Comparison of ENCODE assay signal across 34 cellular contexts in the genomic region with DNA sequence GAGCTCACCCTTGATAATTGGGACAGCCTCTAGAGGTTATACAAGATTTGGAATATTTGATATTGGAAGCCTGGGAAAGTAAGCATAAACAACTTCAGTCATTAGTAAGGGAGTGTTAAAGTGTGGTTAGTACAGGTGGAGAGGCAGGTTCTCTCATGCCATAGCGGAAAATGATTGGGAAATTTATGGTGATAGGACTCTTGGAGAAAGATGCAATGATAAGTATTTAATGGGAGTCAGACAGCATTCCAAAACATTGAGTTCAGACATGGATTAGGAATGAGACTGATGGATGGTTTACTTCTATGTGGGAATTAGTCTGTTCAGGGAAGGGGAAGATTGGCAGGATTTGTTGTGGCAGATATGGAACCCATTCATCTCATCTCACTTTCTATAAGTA.
"Had no signal": no experiment of that assay in that cellular context is flagged by ENCODE, and none has a peak within 500 bp of the region (broad histone marks: within the 10 kb centered on the region; RNA-seq: fewer than 3 reads in every experiment).

No MANE protein-coding gene starts in this region.

- H3K9me3 Mint-ChIP-seq: activated B cell treated with CpG ODN at 0.5 μM for 24 hours; activated CD8-positive, alpha-beta T cell treated with anti-CD3 and anti-CD28 coated beads for 36 hours; activated naive CD4-positive, alpha-beta T cell treated with anti-CD3 and anti-CD28 coated beads for 36 hours; activated naive CD4-positive, alpha-beta T cell treated with anti-CD3 and anti-CD28 coated beads, Interleukin-2, amount 50 U/mL, for 24 hours; activated naive CD8-positive, alpha-beta T cell treated with anti-CD3 and anti-CD28 coated beads for 36 hours; activated naive CD8-positive, alpha-beta T cell treated with anti-CD3 and anti-CD28 coated beads, Interleukin-2, amount 50 U/mL, for 24 hours; activated T-cell treated with anti-CD3 and anti-CD28 coated beads, Interleukin-2, amount 50 U/mL, for 4 hours; activated T-helper 17 cell treated with anti-CD3 and anti-CD28 coated beads, Interleukin-2, amount 50 U/mL, for 72 hours; dendritic cell treated with granulocyte-macrophage colony-stimulating factor and Interleukin-4, amounts not matched to agents 40 ng/mL and 50 ng/mL, for 4 days; effector memory CD8-positive, alpha-beta T cell; T-helper 2 cell treated with Interferon-gamma antibody and Interleukin-4, amounts not matched to agents 5 μg/mL and 100 μg/mL, for 36 hours had no signal

- H3K4me3 Mint-ChIP-seq: activated B cell treated with CpG ODN at 0.5 μM for 24 hours; activated CD8-positive, alpha-beta T cell treated with anti-CD3 and anti-CD28 coated beads for 36 hours; activated naive CD4-positive, alpha-beta T cell treated with anti-CD3 and anti-CD28 coated beads for 36 hours; activated naive CD4-positive, alpha-beta T cell treated with anti-CD3 and anti-CD28 coated beads, Interleukin-2, amount 50 U/mL, for 24 hours; activated naive CD8-positive, alpha-beta T cell treated with anti-CD3 and anti-CD28 coated beads for 36 hours; activated naive CD8-positive, alpha-beta T cell treated with anti-CD3 and anti-CD28 coated beads, Interleukin-2, amount 50 U/mL, for 24 hours; activated T-cell treated with anti-CD3 and anti-CD28 coated beads, Interleukin-2, amount 50 U/mL, for 4 hours; activated T-helper 17 cell treated with anti-CD3 and anti-CD28 coated beads, Interleukin-2, amount 50 U/mL, for 72 hours; dendritic cell treated with granulocyte-macrophage colony-stimulating factor and Interleukin-4, amounts not matched to agents 40 ng/mL and 50 ng/mL, for 4 days; effector memory CD8-positive, alpha-beta T cell; T-helper 17 cell; T-helper 2 cell treated with Interferon-gamma antibody and Interleukin-4, amounts not matched to agents 5 μg/mL and 100 μg/mL, for 36 hours had no signal

- H3K27me3 ChIP-seq: adrenal gland, body of pancreas, cardiac muscle cell, dorsolateral prefrontal cortex, gastrocnemius medialis had no signal

- H3K4me1 ChIP-seq: adrenal gland, body of pancreas, gastrocnemius medialis, heart left ventricle had no signal

- ATAC-seq: activated CD4-positive, CD25-positive, alpha-beta regulatory T cell treated with anti-CD3 and anti-CD28 coated beads, Interleukin-2, amount 50 U/mL, for 24 hours; activated CD8-positive, alpha-beta T cell treated with anti-CD3 and anti-CD28 coated beads for 36 hours; activated naive CD8-positive, alpha-beta T cell treated with anti-CD3 and anti-CD28 coated beads, Interleukin-2, amount 50 U/mL, for 24 hours; activated T-cell treated with anti-CD3 and anti-CD28 coated beads, Interleukin-2, amount 50 U/mL, for 4 hours; activated T-helper 17 cell treated with anti-CD3 and anti-CD28 coated beads, Interleukin-2, amount 50 U/mL, for 72 hours; body of pancreas; effector memory CD8-positive, alpha-beta T cell; esophagus mucosa; gastrocnemius medialis; heart left ventricle; T-helper 17 cell had no signal

- H3K9me3 ChIP-seq: adrenal gland, body of pancreas, gastrocnemius medialis, heart left ventricle had no signal

- H3K27ac ChIP-seq: adrenal gland, body of pancreas, cardiac muscle cell, coronary artery, dorsolateral prefrontal cortex, gastrocnemius medialis, heart left ventricle, WERI-Rb-1 had no signal

- H3K4me1 Mint-ChIP-seq: activated B cell treated with CpG ODN at 0.5 μM for 24 hours; activated naive CD4-positive, alpha-beta T cell treated with anti-CD3 and anti-CD28 coated beads, Interleukin-2, amount 50 U/mL, for 24 hours; activated naive CD8-positive, alpha-beta T cell treated with anti-CD3 and anti-CD28 coated beads for 36 hours; activated naive CD8-positive, alpha-beta T cell treated with anti-CD3 and anti-CD28 coated beads, Interleukin-2, amount 50 U/mL, for 24 hours; activated T-helper 17 cell treated with anti-CD3 and anti-CD28 coated beads, Interleukin-2, amount 50 U/mL, for 72 hours; T-helper 17 cell had no signal

- H3K27ac Mint-ChIP-seq: activated B cell treated with CpG ODN at 0.5 μM for 24 hours; activated CD8-positive, alpha-beta T cell treated with anti-CD3 and anti-CD28 coated beads for 36 hours; activated naive CD4-positive, alpha-beta T cell treated with anti-CD3 and anti-CD28 coated beads for 36 hours; activated naive CD4-positive, alpha-beta T cell treated with anti-CD3 and anti-CD28 coated beads, Interleukin-2, amount 50 U/mL, for 24 hours; activated naive CD8-positive, alpha-beta T cell treated with anti-CD3 and anti-CD28 coated beads for 36 hours; activated naive CD8-positive, alpha-beta T cell treated with anti-CD3 and anti-CD28 coated beads, Interleukin-2, amount 50 U/mL, for 24 hours; activated T-helper 17 cell treated with anti-CD3 and anti-CD28 coated beads, Interleukin-2, amount 50 U/mL, for 72 hours; dendritic cell treated with granulocyte-macrophage colony-stimulating factor and Interleukin-4, amounts not matched to agents 40 ng/mL and 50 ng/mL, for 4 days; effector memory CD8-positive, alpha-beta T cell; T-helper 17 cell; T-helper 2 cell treated with Interferon-gamma antibody and Interleukin-4, amounts not matched to agents 5 μg/mL and 100 μg/mL, for 36 hours had no signal

- H3K4me3 ChIP-seq: adrenal gland, body of pancreas, cardiac muscle cell, coronary artery, dorsolateral prefrontal cortex, gastrocnemius medialis, heart left ventricle had no signal

- DNase-seq: activated B cell treated with CpG ODN at 0.5 μM for 24 hours; activated CD4-positive, alpha-beta T cell treated with anti-CD3 and anti-CD28 coated beads for 48 hours; activated CD4-positive, alpha-beta T cell treated with anti-CD3 and anti-CD28 coated beads, Interleukin-2, amount 50 U/mL, for 1 hour; activated CD4-positive, alpha-beta T cell treated with anti-CD3 and anti-CD28 coated beads, Interleukin-2, amount 50 U/mL, for 48 hours; activated CD8-positive, alpha-beta memory T cell treated with anti-CD3 and anti-CD28 coated beads for 24 hours; activated CD8-positive, alpha-beta T cell treated with anti-CD3 and anti-CD28 coated beads for 36 hours; activated effector memory CD4-positive, alpha-beta T cell treated with anti-CD3 and anti-CD28 coated beads, Interleukin-2, amount 50 U/mL, for 16 hours; activated naive CD4-positive, alpha-beta T cell treated with anti-CD3 and anti-CD28 coated beads for 36 hours; activated naive CD8-positive, alpha-beta T cell treated with anti-CD3 and anti-CD28 coated beads for 36 hours; activated naive CD8-positive, alpha-beta T cell treated with anti-CD3 and anti-CD28 coated beads, Interleukin-2, amount 50 U/mL, for 24 hours; activated T-cell treated with anti-CD3 and anti-CD28 coated beads, Interleukin-2, amount 50 U/mL, for 4 hours; adrenal gland; amygdala; aorta; body of pancreas; central memory CD4-positive, alpha-beta T cell; dorsolateral prefrontal cortex; effector memory CD8-positive, alpha-beta T cell; foreskin fibroblast; gastrocnemius medialis; glutamatergic neuron; heart left ventricle; T-helper 1 cell; T-helper 17 cell; T1000; WERI-Rb-1 had no signal

- H3K36me3 Mint-ChIP-seq: activated naive CD4-positive, alpha-beta T cell treated with anti-CD3 and anti-CD28 coated beads, Interleukin-2, amount 50 U/mL, for 24 hours; activated naive CD8-positive, alpha-beta T cell treated with anti-CD3 and anti-CD28 coated beads for 36 hours had no signal

- H3K36me3 ChIP-seq: adrenal gland, cardiac muscle cell, gastrocnemius medialis, heart left ventricle, WERI-Rb-1 had no signal

- H3K27me3 Mint-ChIP-seq: dendritic cell treated with granulocyte-macrophage colony-stimulating factor and Interleukin-4, amounts not matched to agents 40 ng/mL and 50 ng/mL, for 4 days had no signal
